18 cellular contexts compared by ENCODE assay signal in genomic region chr12:82803201-82803600, GRCh38.
"Had no signal": no experiment of that assay in that cellular context is flagged by ENCODE, and none has a peak within 500 bp of the region (broad histone marks: within the 10 kb centered on the region; RNA-seq: fewer than 3 reads in every experiment).

No MANE protein-coding gene starts in this region.

- H3K36me3 ChIP-seq: esophagus muscularis mucosa, gastroesophageal sphincter, heart right ventricle, pancreas, thoracic aorta, upper lobe of right lung had no signal

- H3K4me3 ChIP-seq: body of pancreas, esophagus muscularis mucosa, gastroesophageal sphincter, heart right ventricle, pancreas, smooth muscle cell, thoracic aorta, upper lobe of right lung had no signal

- H3K27ac ChIP-seq: body of pancreas, esophagus muscularis mucosa, gastroesophageal sphincter, heart right ventricle, pancreas, thoracic aorta, upper lobe of right lung had no signal

- H3K27me3 ChIP-seq: body of pancreas, esophagus muscularis mucosa, gastroesophageal sphincter, heart right ventricle, pancreas, upper lobe of right lung had no signal

- H3K9me3 ChIP-seq: body of pancreas, esophagus muscularis mucosa, gastroesophageal sphincter, heart right ventricle, pancreas, thoracic aorta, upper lobe of right lung had no signal

- H3K4me1 ChIP-seq: esophagus muscularis mucosa, gastroesophageal sphincter, heart right ventricle, upper lobe of right lung had no signal

- DNase-seq: activated CD4-positive, alpha-beta T cell treated with anti-CD3 and anti-CD28 coated beads, Interleukin-2, amount 10 ng/mL, durations not matched to agents 24 days and 14 days; activated CD8-positive, alpha-beta T cell treated with anti-CD3 and anti-CD28 coated beads, Interleukin-2, amount 10 ng/mL, durations not matched to agents 7 days and 5 days; activated naive CD4-positive, alpha-beta T cell treated with anti-CD3 and anti-CD28 coated beads for 36 hours; activated T-cell treated with anti-CD3 and anti-CD28 coated beads, Interleukin-2, amount 50 U/mL, for 24 hours; body of pancreas; caudate nucleus; heart right ventricle; immature natural killer cell; naive thymus-derived CD8-positive, alpha-beta T cell; pancreas; stimulated activated CD4-positive, alpha-beta T cell treated with anti-CD3 and anti-CD28 coated beads, Interleukin-4, amount 100 ng/mL, for 1 hour; T-helper 9 cell; upper lobe of right lung had no signal

- FAIRE-seq: colon, pancreas had no signal

- H3K4me2 ChIP-seq: smooth muscle cell had no signal
